In genomic region chr1:24779199-24779598, GRCh38 we compare ENCODE assay signal across 6 cellular contexts. TPM values are rescaled to one million over a fixed set of nuclear protein-coding genes. Genes with fewer than 3 reads are reported as not detected.
DNase-seq lines count a peak whose midpoint lies in the region; ATAC-seq, FAIRE-seq and TF ChIP-seq lines count a peak whose summit lies in the region.
"Not testable (repeated sequence)": the region's sequence is repeated elsewhere in the genome, so short reads cannot be mapped to it uniquely, and the experiment has no call there.

No MANE protein-coding gene starts in this region.

- H3K4me1 ChIP-seq in IMR-90 (ENCODE audit: control insufficient read depth, insufficient read depth, low read length); trophoblast cell (ENCODE audit: control insufficient read depth in 1 of 2, insufficient read depth in 2 of 2, low read length in 2 of 2); smooth muscle cell (ENCODE audit: low read depth): not testable (repeated sequence)
- H3K4me1 ChIP-seq in ascending aorta: peaks cover 6 to 56% of the 10 kb centered on the region in 2 donors
- peaks cover 23 to 85% (median 78%) of the 10 kb centered on the region in 4 donors for H3K4me1 ChIP-seq in esophagus muscularis mucosa
- H3K4me1 ChIP-seq in HepG2 (ENCODE audit: insufficient read depth, low read length): peaks cover 57% of the 10 kb centered on the region

- H4K12ac ChIP-seq in trophoblast cell (ENCODE audit: low read depth, low read length): not testable (repeated sequence)

- not testable (repeated sequence) for H2BK20ac ChIP-seq in IMR-90 (ENCODE audit: low read depth, low read length)

- H3F3A ChIP-seq in smooth muscle cell (ENCODE audit: low read depth): not testable (repeated sequence)

- not testable (repeated sequence) for H3K36me3 ChIP-seq in IMR-90 (ENCODE audit: control insufficient read depth, insufficient read depth, low read length); ascending aorta; esophagus muscularis mucosa; HepG2 (replicated peaks in 1 of 2; ENCODE audit: control insufficient read depth in 1 of 2, insufficient read depth in 2 of 2, low read length in 2 of 2); trophoblast cell (ENCODE audit: control insufficient read depth in 1 of 2, insufficient read depth in 2 of 2, low read length in 2 of 2); smooth muscle cell (ENCODE audit: low read depth)

- WGBS in IMR-90 (ENCODE audit: extremely low coverage in 2 of 2, insufficient read length in 1 of 2), 2 experiments: no CpG with 5 or more reads among the region's 8 CpGs
- WGBS in esophagus muscularis mucosa: 86% methylated on average over 8 of the region's 8 CpGs
- 86% methylated on average over 8 of the region's 8 CpGs for WGBS in HepG2 (ENCODE audit: low lambda C conversion rate)
- no CpG with 5 or more reads among the region's 8 CpGs for WGBS in trophoblast cell (ENCODE audit: extremely low coverage, insufficient coverage, insufficient read length)
- WGBS in smooth muscle cell (ENCODE audit: low lambda C conversion rate): 97% methylated on average over 8 of the region's 8 CpGs

- peaks cover 0 to 60% of the 10 kb centered on the region in 2 experiments; a peak in 2 of 4 replicates for H3K79me1 ChIP-seq in IMR-90 (ENCODE audit: low read depth in 1 of 2, low read length in 2 of 2)
- H3K79me1 ChIP-seq in trophoblast cell (ENCODE audit: low read length): not testable (repeated sequence)

- not testable (repeated sequence) for H4K5ac ChIP-seq in IMR-90 (ENCODE audit: low read depth, low read length)

- 0 out of 2 replicates have a peak overlapping the region, but pooled peaks have one; percentile 7 for H3K27ac ChIP-seq in IMR-90 (ENCODE audit: insufficient read depth, low read length)
- peak overlapping the region; percentile 60 to 84 for H3K27ac ChIP-seq in ascending aorta
- peak overlapping the region; percentile 12 to 59 (median 41) for H3K27ac ChIP-seq in esophagus muscularis mucosa (replicated peaks in 1 of 4)
- not testable (repeated sequence) for H3K27ac ChIP-seq in HepG2 (ENCODE audit: extremely low read length, insufficient read depth, low read length); trophoblast cell (ENCODE audit: low read depth, low read length)
- peak overlapping the region; percentile 31 for H3K27ac ChIP-seq in smooth muscle cell (ENCODE audit: low read depth)

- FAIRE-seq in HepG2 (lab: Jason Lieb, UNC): not testable (repeated sequence)

- BruUV-seq in IMR-90 (replicated peaks; lab: Mats Ljungman, UMichigan); HepG2 (replicated peaks; lab: Mats Ljungman, UMichigan): not testable (repeated sequence)

- dilution Hi-C loops in IMR-90 (cut with HindIII; ENCODE audit: low sequenced_read_pairs, unreplicated experiment): not testable (repeated sequence)

- not testable (repeated sequence) for H3K56ac ChIP-seq in IMR-90 (ENCODE audit: extremely low read depth, insufficient read depth, low read length)

- not testable (repeated sequence) for H2BK15ac ChIP-seq in IMR-90 (ENCODE audit: low read depth, low read length)

- in situ Hi-C loops in IMR-90 (cut with MboI; ENCODE audit: low sequenced_read_pairs); HepG2 (cut with HindIII; ENCODE audit: extremely low pct_ligation_motif_present, low pct_unique_long_range_greater_than_20kb): not testable (repeated sequence)

- H4K20me1 ChIP-seq in IMR-90 (ENCODE audit: insufficient read depth, low read length): peaks cover 92% of the 10 kb centered on the region
- not testable (repeated sequence) for H4K20me1 ChIP-seq in HepG2 (ENCODE audit: insufficient read depth, low read length)
- peaks cover 98% of the 10 kb centered on the region for H4K20me1 ChIP-seq in smooth muscle cell (ENCODE audit: low read depth)

- not testable (repeated sequence) for H3K4me3 ChIP-seq in IMR-90 (ENCODE audit: insufficient read depth, low read depth, low read length); ascending aorta; esophagus muscularis mucosa; HepG2 (replicated peaks in 1 of 3; ENCODE audit: insufficient read depth in 1 of 3, low read depth in 2 of 3, low read length in 3 of 3); trophoblast cell (ENCODE audit: low read depth, low read length); smooth muscle cell

- H2BK12ac ChIP-seq in trophoblast cell (ENCODE audit: low read length): not testable (repeated sequence)

- not testable (repeated sequence) for H3K9me3 ChIP-seq in IMR-90 (ENCODE audit: control insufficient read depth, insufficient read depth, low read length); ascending aorta; esophagus muscularis mucosa; HepG2 (ENCODE audit: low read length); trophoblast cell (ENCODE audit: insufficient read depth, low read depth, low read length); smooth muscle cell (replicated peaks; ENCODE audit: low read depth)

- H3K4ac ChIP-seq in IMR-90 (ENCODE audit: low read depth, low read length): not testable (repeated sequence)
- peak overlapping the region; percentile 47 for H3K4ac ChIP-seq in trophoblast cell (ENCODE audit: low read depth, low read length)

- CTCF ChIA-PET in IMR-90 (lab: Yijun Ruan, JAX); HepG2 (lab: Yijun Ruan, JAX; ENCODE audit: low intra/inter-chr PET ratio, low total read pairs): not testable (repeated sequence)

- not testable (repeated sequence) for H3K27me3 ChIP-seq in IMR-90 (ENCODE audit: control insufficient read depth, insufficient read depth, low read length); ascending aorta; esophagus muscularis mucosa; HepG2 (ENCODE audit: control insufficient read depth in 1 of 2, insufficient read depth in 2 of 2, low read length in 2 of 2); trophoblast cell (ENCODE audit: insufficient read depth, low read length); smooth muscle cell (ENCODE audit: low read depth)

- TF ChIP-seq POLR2A in IMR-90 (IDR thresholded peaks at IDR 0.05; ENCODE audit: low read depth, low read length); esophagus muscularis mucosa (IDR thresholded peaks at IDR 0.05; ENCODE audit: low read depth); HepG2 (IDR thresholded peaks at IDR 0.05; ENCODE audit: insufficient read depth in 1 of 2, low read depth in 2 of 2, low read length in 2 of 2): not testable (repeated sequence)

- not testable (repeated sequence) for H3K14ac ChIP-seq in IMR-90 (replicated peaks; ENCODE audit: low read depth, low read length); trophoblast cell (ENCODE audit: low read length)

- H3K9me1 ChIP-seq in IMR-90 (ENCODE audit: insufficient read depth, low read length): peaks cover 22% of the 10 kb centered on the region

- H2AFZ ChIP-seq in IMR-90 (replicated peaks; ENCODE audit: low read length, poor library complexity); HepG2 (ENCODE audit: low read length); trophoblast cell (ENCODE audit: insufficient read depth, low read length, poor library complexity); smooth muscle cell (ENCODE audit: low read depth): not testable (repeated sequence)

- TF ChIP-seq EP300 in esophagus muscularis mucosa (IDR thresholded peaks at IDR 0.05); HepG2 (IDR thresholded peaks at IDR 0.05; ENCODE audit: low read depth in 2 of 2, low read length in 2 of 2); HepG2 (CRISPR knock-in tag; IDR thresholded peaks at IDR 0.05; ENCODE audit: borderline replicate concordance): not testable (repeated sequence)

- not testable (repeated sequence) for H3K23ac ChIP-seq in IMR-90 (ENCODE audit: low read depth, low read length); trophoblast cell (ENCODE audit: low read length)

- not testable (repeated sequence) for H2BK120ac ChIP-seq in IMR-90 (ENCODE audit: low read depth, low read length); trophoblast cell (ENCODE audit: insufficient read depth, low read length, poor library complexity)

- not testable (repeated sequence) for ATAC-seq in IMR-90 (ENCODE audit: low read depth); HepG2

- POLR2A ChIA-PET in IMR-90 (lab: Charles Lee; ENCODE audit: unreplicated experiment); HepG2 (lab: Yijun Ruan, JAX): not testable (repeated sequence)

- not testable (repeated sequence) for TF ChIP-seq RAD21 in IMR-90 (IDR thresholded peaks at IDR 0.05; ENCODE audit: low read length); HepG2 (CRISPR knock-in tag; IDR thresholded peaks at IDR 0.05)

- not testable (repeated sequence) for H3K18ac ChIP-seq in IMR-90 (ENCODE audit: low read depth, low read length); trophoblast cell (ENCODE audit: low read length)

- peaks cover 78% of the 10 kb centered on the region for H3K79me2 ChIP-seq in HepG2 (ENCODE audit: insufficient read depth, low read length)
- peaks cover 18% of the 10 kb centered on the region for H3K79me2 ChIP-seq in trophoblast cell (ENCODE audit: control insufficient read depth, insufficient read depth, low read length, poor library complexity)
- peaks cover 100% of the 10 kb centered on the region for H3K79me2 ChIP-seq in smooth muscle cell (ENCODE audit: low read depth)

- H2BK5ac ChIP-seq in IMR-90 (ENCODE audit: low read depth, low read length, poor library complexity, severe bottlenecking); trophoblast cell (ENCODE audit: low read depth, low read length, poor library complexity): not testable (repeated sequence)

- not testable (repeated sequence) for DNase-seq in IMR-90; ascending aorta (ENCODE audit: low spot score in 2 of 2); esophagus muscularis mucosa (ENCODE audit: extremely low spot score); HepG2 (ENCODE audit: low spot score); trophoblast cell; smooth muscle cell (lab: John Stamatoyannopoulos, UW; ENCODE audit: unreplicated experiment)

- intact Hi-C loops in IMR-90 (cut with micrococcal nuclease); ascending aorta (cut with DNase I); esophagus muscularis mucosa (cut with DNase I); HepG2 (cut with micrococcal nuclease; ENCODE audit: unreplicated experiment): not testable (repeated sequence)

- TF ChIP-seq CTCF in IMR-90 (conservative IDR thresholded peaks at IDR 0.05; ENCODE audit: low read depth, low read length); ascending aorta (IDR thresholded peaks at IDR 0.05); esophagus muscularis mucosa (IDR thresholded peaks at IDR 0.05); HepG2 (CRISPR knock-in tag; IDR thresholded peaks at IDR 0.05); smooth muscle cell (IDR thresholded peaks at IDR 0.05; ENCODE audit: borderline replicate concordance, insufficient read depth, poor library complexity, severe bottlenecking): not testable (repeated sequence)

- H4K91ac ChIP-seq in IMR-90 (ENCODE audit: insufficient read depth, low read depth, low read length); trophoblast cell (ENCODE audit: low read depth, low read length): not testable (repeated sequence)

- not testable (repeated sequence) for H2AK9ac ChIP-seq in IMR-90 (replicated peaks; ENCODE audit: low read depth, low read length, poor library complexity)

- H2AK5ac ChIP-seq in IMR-90 (ENCODE audit: low read depth, low read length); trophoblast cell (ENCODE audit: low read length): not testable (repeated sequence)

- not testable (repeated sequence) for H3K4me2 ChIP-seq in IMR-90 (ENCODE audit: low read depth, low read length); HepG2 (ENCODE audit: low read depth, low read length); trophoblast cell (ENCODE audit: low read length); smooth muscle cell

- H4K8ac ChIP-seq in IMR-90 (ENCODE audit: low read depth in 2 of 2, low read length in 2 of 2); trophoblast cell (ENCODE audit: low read depth, low read length): not testable (repeated sequence)

- H3K9ac ChIP-seq in IMR-90 (ENCODE audit: low read depth, low read length); HepG2 (ENCODE audit: insufficient read depth, low read depth, low read length); trophoblast cell (ENCODE audit: low read length); smooth muscle cell (ENCODE audit: low read depth): not testable (repeated sequence)

RNA-seq across cellular contexts. Expression of gene CLIC4, which starts 34.0 kb away (rescaled TPM):
- total RNA-seq in IMR-90 (2012; rRNA removed) (392 and 524 TPM in 2 replicates), ascending aorta (494 TPM), esophagus muscularis mucosa (100 to 1,000 TPM; 375 to 606 (median 595) TPM), HepG2 (2016; rRNA removed; fragmentation: Illumina TruSeq; extraction: Trizol) (77.4 and 120 TPM in 2 replicates), smooth muscle cell (389 and 417 TPM in 2 replicates)
- polyA plus RNA-seq in IMR-90 (2012; rRNA removed) (194 and 242 TPM in 2 replicates), HepG2 (2011; rRNA removed) (19.9 and 23.3 TPM in 2 replicates), smooth muscle cell (149 and 151 TPM in 2 replicates)
- 181 and 264 TPM in 2 replicates for polyA plus RNA-seq in IMR-90 (2012; cell fraction: cytosol; rRNA removed)
- 149 and 183 TPM in 2 replicates for polyA plus RNA-seq in IMR-90 (2012; cell fraction: nucleus; rRNA removed; ENCODE audit: low replicate concordance)
- total RNA-seq in HepG2 (2016; cell fraction: cytosol; rRNA removed; fragmentation: Illumina TruSeq; extraction: Trizol; ENCODE audit: low read depth): 5.2 and 5.7 TPM in 2 replicates
- 79.6 and 107 TPM in 2 replicates for total RNA-seq in HepG2 (2016; cell fraction: insoluble cytoplasmic fraction; rRNA removed; fragmentation: Illumina TruSeq; extraction: Trizol)
- total RNA-seq in HepG2 (2016; cell fraction: membrane; rRNA removed; fragmentation: Illumina TruSeq; extraction: Trizol): 27.3 and 32.5 TPM in 2 replicates
- total RNA-seq in HepG2 (2016; cell fraction: nucleus; rRNA removed; fragmentation: Illumina TruSeq; extraction: Trizol): 53.7 and 61.5 TPM in 2 replicates
- polyA plus RNA-seq in HepG2 (2011; cell fraction: cytosol; rRNA removed): 15.6 and 24.0 TPM in 2 replicates
- 8.0 and 12.1 TPM in 2 replicates for polyA plus RNA-seq in HepG2 (2011; cell fraction: nucleus; rRNA removed)
- 51.1 and 58.9 TPM in 2 replicates for polyA plus RNA-seq in HepG2 (2012)
- polyA plus RNA-seq in HepG2 (2016; cell fraction: cytosol; fragmentation: Illumina TruSeq; extraction: Trizol; ENCODE audit: low read depth): 5.0 and 5.8 TPM in 2 replicates
- 122 and 132 TPM in 2 replicates for polyA plus RNA-seq in HepG2 (2016; cell fraction: insoluble cytoplasmic fraction; fragmentation: Illumina TruSeq; extraction: Trizol; ENCODE audit: low read depth)
- polyA plus RNA-seq in HepG2 (2016; cell fraction: membrane; fragmentation: Illumina TruSeq; extraction: Trizol; ENCODE audit: low read depth): 19.2 and 20.4 TPM in 2 replicates
- polyA plus RNA-seq in HepG2 (2016; cell fraction: nucleus; fragmentation: Illumina TruSeq; extraction: Trizol; ENCODE audit: insufficient read depth, low read depth): 62.7 and 67.7 TPM in 2 replicates
- polyA minus RNA-seq in HepG2 (2011; rRNA and poly(A)+ RNA removed; ENCODE audit: low replicate concordance): 11.1 and 23.5 TPM in 2 replicates
- polyA minus RNA-seq in HepG2 (2011; cell fraction: cytosol; rRNA and poly(A)+ RNA removed): 41.9 and 45.3 TPM in 2 replicates
- polyA minus RNA-seq in HepG2 (2011; cell fraction: nucleus; rRNA and poly(A)+ RNA removed): 31.5 and 33.2 TPM in 2 replicates
- 204 and 206 TPM in 2 replicates for polyA plus RNA-seq in trophoblast cell (2013)
